In genomic region chr7:137953043-137953691, GRCh38 we compare ENCODE assay signal across 11 cellular contexts. TPM values are rescaled to one million over a fixed set of nuclear protein-coding genes. Genes with fewer than 3 reads are reported as not detected.
DNase-seq lines count a peak whose midpoint lies in the region; ATAC-seq, FAIRE-seq and TF ChIP-seq lines count a peak whose summit lies in the region.
"Had no signal": no experiment of that assay in that cellular context is flagged by ENCODE, and none has a peak within 500 bp of the region (broad histone marks: within the 10 kb centered on the region; RNA-seq: fewer than 3 reads in every experiment).

No MANE protein-coding gene starts in this region.

- no peaks in the 10 kb centered on the region for H3K36me3 ChIP-seq in HUES48 (ENCODE audit: control insufficient read depth, insufficient read depth, low read length)
- H3K36me3 ChIP-seq in kidney (ENCODE audit: control insufficient read depth in 1 of 2, insufficient read depth in 2 of 2, low read length in 2 of 2), result no peaks in the 10 kb centered on the region
- H3K36me3 ChIP-seq: neutrophil had no signal

- H3K4me1 ChIP-seq in HUES48 (ENCODE audit: control insufficient read depth, insufficient read depth, low read length) (peaks cover 53% of the 10 kb centered on the region), kidney (ENCODE audit: control insufficient read depth in 1 of 2, insufficient read depth in 1 of 2, low read depth in 1 of 2, low read length in 2 of 2) (peaks cover 12 to 29% of the 10 kb centered on the region in 2 donors)

- H3K36me3 Mint-ChIP-seq in type B pancreatic cell, result peaks cover 15% of the 10 kb centered on the region

- intact Hi-C loops in left colon (cut with DNase I, micrococcal nuclease) (no loop called here), kidney (cut with DNase I) (no loop called here)

- no peak for FAIRE-seq in kidney (lab: Jason Lieb, UNC)
- FAIRE-seq: GM18507 had no signal

- in situ Hi-C loops in astrocyte of the spinal cord (cut with HindIII; ENCODE audit: low sequenced_read_pairs), result no loop called here

- H3K9me3 Mint-ChIP-seq in type B pancreatic cell, result no peaks in the 10 kb centered on the region
- H3K9me3 Mint-ChIP-seq: stimulated activated naive CD8-positive, alpha-beta T cell treated with anti-CD3 and anti-CD28 coated beads, Interleukin-15, Interleukin-2, amounts not matched to agents 100 ng/mL and 50 ng/mL, for 24 hours had no signal

- H3K4me3 Mint-ChIP-seq in type B pancreatic cell, result peak overlapping the region; percentile 78
- H3K4me3 Mint-ChIP-seq: stimulated activated naive CD8-positive, alpha-beta T cell treated with anti-CD3 and anti-CD28 coated beads, Interleukin-15, Interleukin-2, amounts not matched to agents 100 ng/mL and 50 ng/mL, for 24 hours had no signal

- peak overlapping the region; percentile 97 for H3K27ac Mint-ChIP-seq in type B pancreatic cell
- H3K27ac Mint-ChIP-seq: stimulated activated naive CD8-positive, alpha-beta T cell treated with anti-CD3 and anti-CD28 coated beads, Interleukin-15, Interleukin-2, amounts not matched to agents 100 ng/mL and 50 ng/mL, for 24 hours had no signal

- no peaks in the 10 kb centered on the region for H3K27me3 ChIP-seq in HUES48 (ENCODE audit: control insufficient read depth, insufficient read depth, low read length)
- H3K27me3 ChIP-seq: neutrophil had no signal

- H3K9ac ChIP-seq in HUES48 (ENCODE audit: low read depth, low read length) (peak overlapping the region; percentile 15), kidney (ENCODE audit: low read length in 2 of 2) (no peak overlapping the region)

- ATAC-seq in left colon (peak; percentile 21), GM18511 (IDR thresholded peaks at IDR 0.05; ENCODE audit: unreplicated experiment) (no peak)

- peak overlapping the region; percentile 6; the same call in 1 of the 2 replicates for H3K4me3 ChIP-seq in HUES48 (ENCODE audit: low read depth, low read length)
- no peak overlapping the region for H3K4me3 ChIP-seq in astrocyte of the spinal cord (ENCODE audit: low read depth, low read length)
- H3K4me3 ChIP-seq in kidney (ENCODE audit: low read length in 2 of 2), result no peak overlapping the region

- peaks cover 72% of the 10 kb centered on the region for H3K4me1 Mint-ChIP-seq in type B pancreatic cell (ENCODE audit: unreplicated experiment)

- peak overlapping the region; percentile 94 for H3K27ac ChIP-seq in HUES48 (ENCODE audit: low read depth, low read length)
- peak overlapping the region in 1 of 2 donors; percentile 27 for H3K27ac ChIP-seq in kidney (ENCODE audit: low read depth in 2 of 2, low read length in 2 of 2)
- H3K27ac ChIP-seq: neutrophil had no signal

- TF ChIP-seq CTCF in astrocyte of the spinal cord (IDR thresholded peaks at IDR 0.05; ENCODE audit: low read depth, low read length) (no peak), type B pancreatic cell (conservative IDR thresholded peaks at IDR 0.05) (no peak), kidney (IDR thresholded peaks at IDR 0.05; ENCODE audit: borderline replicate concordance, extremely low read depth, insufficient read depth) (no peak)

- H3K27me3 Mint-ChIP-seq in type B pancreatic cell, result no peaks in the 10 kb centered on the region
- H3K27me3 Mint-ChIP-seq: stimulated activated naive CD8-positive, alpha-beta T cell treated with anti-CD3 and anti-CD28 coated beads, Interleukin-15, Interleukin-2, amounts not matched to agents 100 ng/mL and 50 ng/mL, for 24 hours had no signal

- H3K9me3 ChIP-seq in HUES48 (ENCODE audit: control insufficient read depth, insufficient read depth, low read length), result no peaks in the 10 kb centered on the region
- no peaks in the 10 kb centered on the region for H3K9me3 ChIP-seq in kidney (ENCODE audit: control insufficient read depth in 1 of 2, low read length in 2 of 2)
- H3K9me3 ChIP-seq: neutrophil had no signal

- DNase-seq in astrocyte of the spinal cord (ENCODE audit: low read depth, low spot score) (peak; percentile 86), left colon (no peak), type B pancreatic cell (ENCODE audit: extremely low spot score, unreplicated experiment) (no peak), NCI-H2029 (lab: John Stamatoyannopoulos, UW) (no peak), kidney (no peak)
- DNase-seq: NCI-H2107 had no signal

RNA-seq across cellular contexts. Expression of gene CREB3L2, which starts 48.7 kb away (rescaled TPM):
- total RNA-seq in left colon (10 to 100 TPM; 39.2 to 41.5 TPM), type B pancreatic cell (ENCODE audit: low replicate concordance) (85.8 and 173 TPM in 2 replicates), kidney (114 TPM)
- 18.5 TPM for polyA plus RNA-seq in kidney (ENCODE audit: insufficient read depth, low read depth, low replicate concordance)
